Comparison of ENCODE assay signal across 1 cellular context in the genomic region with DNA sequence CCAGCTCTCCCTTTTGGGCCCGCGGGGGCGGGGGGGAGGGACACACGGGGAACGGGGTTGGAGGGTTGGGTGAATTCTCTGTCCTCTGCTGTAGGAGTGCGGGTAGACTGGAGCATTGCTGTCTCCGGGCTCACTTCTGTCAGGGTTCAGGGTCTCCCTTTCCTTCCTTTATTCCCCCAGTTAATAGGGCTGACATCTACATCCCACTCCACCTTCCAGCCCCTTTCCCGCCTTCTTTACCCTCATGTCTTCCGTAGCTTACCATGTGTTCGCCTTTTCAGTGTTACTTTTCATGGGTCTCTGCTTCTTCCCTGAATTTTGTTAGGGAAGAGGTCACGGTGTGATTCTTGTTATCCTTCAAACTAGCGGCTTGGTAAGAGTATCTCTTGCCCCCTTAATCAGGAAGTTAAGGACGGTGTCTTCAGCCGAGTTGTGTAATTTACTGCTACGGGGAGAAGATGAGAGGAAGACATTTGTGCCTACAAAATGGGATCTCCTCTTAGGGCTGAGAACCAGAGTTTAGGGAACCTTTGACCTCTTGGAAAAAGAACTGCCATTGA.
A peak's percentile ranks its signal among the peaks of the same experiment; 100 is the strongest.
TF ChIP-seq lines count a peak whose summit lies in the region.

No MANE protein-coding gene starts in this region.

TF ChIP-seq in A549, 52 proteins besides CTCF, POLR2A, EP300 and RAD21 (continued from another document):
- TF ChIP-seq PBX3 (IDR thresholded peaks at IDR 0.05) (no peak), MAZ (IDR thresholded peaks at IDR 0.05; ENCODE audit: borderline replicate concordance, low read depth, low read length) (no peak), SREBF2 (IDR thresholded peaks at IDR 0.05) (no peak), EHMT2 (IDR thresholded peaks at IDR 0.05; ENCODE audit: low read depth) (no peak), RARB (CRISPR knock-in tag; IDR thresholded peaks at IDR 0.05) (no peak), E2F6 (IDR thresholded peaks at IDR 0.05; ENCODE audit: borderline replicate concordance, low read depth) (peak; percentile 81), FOSL2 (IDR thresholded peaks at IDR 0.05) (no peak), FOSL2 (CRISPR knock-in tag; IDR thresholded peaks at IDR 0.05) (no peak), JUNB (IDR thresholded peaks at IDR 0.05) (no peak), EHF (CRISPR knock-in tag; IDR thresholded peaks at IDR 0.05) (no peak), HDAC2 (IDR thresholded peaks at IDR 0.05) (no peak), CHD4 (IDR thresholded peaks at IDR 0.05; ENCODE audit: borderline replicate concordance) (no peak), RNF2 (IDR thresholded peaks at IDR 0.05; ENCODE audit: borderline replicate concordance, low read depth) (no peak), NFE2L2 (conservative IDR thresholded peaks at IDR 0.05; ENCODE audit: low read length) (no peak), CEBPB (IDR thresholded peaks at IDR 0.05) (0 out of 4 replicates have a peak, but pooled peaks of 1 of the 2 experiments have one; percentile 7)
- TF ChIP-seq, protein P1, sequence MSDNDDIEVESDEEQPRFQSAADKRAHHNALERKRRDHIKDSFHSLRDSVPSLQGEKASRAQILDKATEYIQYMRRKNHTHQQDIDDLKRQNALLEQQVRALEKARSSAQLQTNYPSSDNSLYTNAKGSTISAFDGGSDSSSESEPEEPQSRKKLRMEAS (IDR thresholded peaks at IDR 0.05), result peak; percentile 74
